ENCODE assay signal across 1 cellular context in genomic region chr16:30523768-30524574, GRCh38.
A peak's percentile ranks its signal among the peaks of the same experiment; 100 is the strongest.
TF ChIP-seq lines count a peak whose summit lies in the region.

No MANE protein-coding gene starts in this region.

TF ChIP-seq in HCT116, 20 proteins besides CTCF, POLR2A, EP300 and RAD21:
- TF ChIP-seq POLR2AphosphoS5 (IDR thresholded peaks at IDR 0.05; ENCODE audit: low read depth, low read length) (peak; percentile 27; the same call in 1 of the 2 replicates), EGR1 (IDR thresholded peaks at IDR 0.05; ENCODE audit: low read depth) (no peak), JUND (IDR thresholded peaks at IDR 0.05) (no peak), ELF1 (IDR thresholded peaks at IDR 0.05; ENCODE audit: borderline replicate concordance, low read depth) (no peak), FOSL1 (IDR thresholded peaks at IDR 0.05; ENCODE audit: low read depth) (no peak), ZNF274 (IDR thresholded peaks at IDR 0.05; ENCODE audit: low read depth, low read length) (no peak), YY1 (IDR thresholded peaks at IDR 0.05; ENCODE audit: extremely low read depth, insufficient replicate concordance, low read depth, low read length) (no peak)
- TF ChIP-seq, protein P1, sequence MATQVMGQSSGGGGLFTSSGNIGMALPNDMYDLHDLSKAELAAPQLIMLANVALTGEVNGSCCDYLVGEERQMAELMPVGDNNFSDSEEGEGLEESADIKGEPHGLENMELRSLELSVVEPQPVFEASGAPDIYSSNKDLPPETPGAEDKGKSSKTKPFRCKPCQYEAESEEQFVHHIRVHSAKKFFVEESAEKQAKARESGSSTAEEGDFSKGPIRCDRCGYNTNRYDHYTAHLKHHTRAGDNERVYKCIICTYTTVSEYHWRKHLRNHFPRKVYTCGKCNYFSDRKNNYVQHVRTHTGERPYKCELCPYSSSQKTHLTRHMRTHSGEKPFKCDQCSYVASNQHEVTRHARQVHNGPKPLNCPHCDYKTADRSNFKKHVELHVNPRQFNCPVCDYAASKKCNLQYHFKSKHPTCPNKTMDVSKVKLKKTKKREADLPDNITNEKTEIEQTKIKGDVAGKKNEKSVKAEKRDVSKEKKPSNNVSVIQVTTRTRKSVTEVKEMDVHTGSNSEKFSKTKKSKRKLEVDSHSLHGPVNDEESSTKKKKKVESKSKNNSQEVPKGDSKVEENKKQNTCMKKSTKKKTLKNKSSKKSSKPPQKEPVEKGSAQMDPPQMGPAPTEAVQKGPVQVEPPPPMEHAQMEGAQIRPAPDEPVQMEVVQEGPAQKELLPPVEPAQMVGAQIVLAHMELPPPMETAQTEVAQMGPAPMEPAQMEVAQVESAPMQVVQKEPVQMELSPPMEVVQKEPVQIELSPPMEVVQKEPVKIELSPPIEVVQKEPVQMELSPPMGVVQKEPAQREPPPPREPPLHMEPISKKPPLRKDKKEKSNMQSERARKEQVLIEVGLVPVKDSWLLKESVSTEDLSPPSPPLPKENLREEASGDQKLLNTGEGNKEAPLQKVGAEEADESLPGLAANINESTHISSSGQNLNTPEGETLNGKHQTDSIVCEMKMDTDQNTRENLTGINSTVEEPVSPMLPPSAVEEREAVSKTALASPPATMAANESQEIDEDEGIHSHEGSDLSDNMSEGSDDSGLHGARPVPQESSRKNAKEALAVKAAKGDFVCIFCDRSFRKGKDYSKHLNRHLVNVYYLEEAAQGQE (IDR thresholded peaks at IDR 0.05; ENCODE audit: low read depth) = no peak
TF ChIP-seq in HCT116: peak in this region for 1.
